In genomic region chr16:74698220-74698619, GRCh38 we compare ENCODE assay signal across 12 cellular contexts. TPM values are rescaled to one million over a fixed set of nuclear protein-coding genes. Genes with fewer than 3 reads are reported as not detected.
DNase-seq lines count a peak whose midpoint lies in the region; ATAC-seq, FAIRE-seq and TF ChIP-seq lines count a peak whose summit lies in the region.
"Had no signal": no experiment of that assay in that cellular context is flagged by ENCODE, and none has a peak within 500 bp of the region (broad histone marks: within the 10 kb centered on the region; RNA-seq: fewer than 3 reads in every experiment).

No MANE protein-coding gene starts in this region.

- POLR2A ChIA-PET in T-cell (lab: Charles Lee), result interaction anchor here in 1 of 2 donors (0.6 kb wide), 2 partner anchors 131 to 319 kb away, joined by 3 read pairs; no protein-coding TSS in a partner anchor

- intact Hi-C loops in Right ventricle myocardium inferior (cut with DNase I), result no loop called here

- H3K4me3 Mint-ChIP-seq in T-cell (peak overlapping the region; percentile 74 to 100 (median 99)), osteocyte (ENCODE audit: unreplicated experiment) (no peak overlapping the region)
- H3K4me3 Mint-ChIP-seq: neural crest cell had no signal

- H3K27ac Mint-ChIP-seq in T-cell (peak overlapping the region; percentile 86 to 91), osteocyte (ENCODE audit: unreplicated experiment) (no peak overlapping the region)

- DNase-seq in ACHN (peak; percentile 14), T-cell (no peak), foreskin fibroblast (peak; percentile 3 to 28), HTR-8/SVneo (ENCODE audit: insufficient read length, low spot score) (no peak), Right ventricle myocardium inferior (ENCODE audit: missing footprints) (no peak), osteocyte (ENCODE audit: extremely low spot score, unreplicated experiment) (no peak)
- DNase-seq: activated effector memory CD4-positive, alpha-beta T cell treated with Interleukin-2 at 50 U/mL for 16 hours; DMS153; stimulated activated CD8-positive, alpha-beta memory T cell treated with anti-CD3 and anti-CD28 coated beads, Interleukin-4, amount 100 ng/mL, for 48 hours had no signal

- H3K4me1 Mint-ChIP-seq in T-cell (peaks cover 59 to 70% (median 60%) of the 10 kb centered on the region in 3 donors), osteocyte (ENCODE audit: unreplicated experiment) (peaks cover 21% of the 10 kb centered on the region)

- TF ChIP-seq CTCF in foreskin fibroblast (IDR thresholded peaks at IDR 0.05; ENCODE audit: low read depth, low read length) (no peak), osteocyte (IDR thresholded peaks at IDR 0.05) (no peak)

- H3K4me3 ChIP-seq in foreskin fibroblast (ENCODE audit: low read depth in 1 of 2, low read length in 2 of 2), result no peak overlapping the region

- in situ Hi-C loops in ACHN (cut with HindIII; ENCODE audit: low pct_ligation_motif_present, low pct_unique_long_range_greater_than_20kb, low sequenced_read_pairs), result loop anchor here (25.0 kb wide), 1 partner anchor 164 kb away; no protein-coding TSS in a partner anchor

- H3K36me3 Mint-ChIP-seq in T-cell (peaks cover 21% of the 10 kb centered on the region), osteocyte (ENCODE audit: unreplicated experiment) (no peaks in the 10 kb centered on the region)

- FAIRE-seq in HTR-8/SVneo (lab: Jason Lieb, UNC), result no peak

- no peaks in the 10 kb centered on the region for H3K27me3 Mint-ChIP-seq in T-cell
- H3K27me3 Mint-ChIP-seq in osteocyte (ENCODE audit: unreplicated experiment), result no peaks in the 10 kb centered on the region

- CTCF ChIA-PET in T-cell (lab: Charles Lee), result interaction anchor here in 1 of 2 donors (0.7 kb wide), 1 partner anchor 12 kb away, joined by 3 read pairs; no protein-coding TSS in a partner anchor

- H3K9me3 Mint-ChIP-seq in T-cell (no peaks in the 10 kb centered on the region), osteocyte (ENCODE audit: unreplicated experiment) (no peaks in the 10 kb centered on the region)
- H3K9me3 Mint-ChIP-seq: neural crest cell had no signal

- ATAC-seq in GM18511 (IDR thresholded peaks at IDR 0.05; ENCODE audit: unreplicated experiment) (peak; percentile 27), T-cell (replicated peaks in 1 of 4) (no peak), Right ventricle myocardium inferior (no peak), HG03159 (IDR thresholded peaks at IDR 0.05; ENCODE audit: unreplicated experiment) (no peak)

RNA-seq across cellular contexts. Expression of gene MLKL, which starts 2.4 kb away (rescaled TPM):
- total RNA-seq in T-cell, result 10 to 100 TPM; 27.4 to 40.7 (median 33.4) TPM
- total RNA-seq in Right ventricle myocardium inferior, result 4.3 TPM
- total RNA-seq in osteocyte, result 0.50 and 1.3 TPM in 2 replicates
- total RNA-seq: neural crest cell had no signal

RNA-seq across cellular contexts. Expression of gene RFWD3, which starts 31.5 kb away (rescaled TPM):
- total RNA-seq in T-cell, result 10 to 100 TPM; 42.6 to 52.0 (median 49.0) TPM
- total RNA-seq in Right ventricle myocardium inferior, result 4.5 TPM
- 30.7 and 31.8 TPM in 2 replicates for total RNA-seq in osteocyte

Comparison
In these comparisons a context has a peak if more than half of its experiments do, and no peak if none do; other contexts are left out.
1. DNase-seq: peak in ACHN (single experiment) and foreskin fibroblast (2 of 2); none in T-cell (0 of 34), HTR-8/SVneo (single experiment), Right ventricle myocardium inferior (single experiment) and osteocyte (single experiment).